In the genomic region with DNA sequence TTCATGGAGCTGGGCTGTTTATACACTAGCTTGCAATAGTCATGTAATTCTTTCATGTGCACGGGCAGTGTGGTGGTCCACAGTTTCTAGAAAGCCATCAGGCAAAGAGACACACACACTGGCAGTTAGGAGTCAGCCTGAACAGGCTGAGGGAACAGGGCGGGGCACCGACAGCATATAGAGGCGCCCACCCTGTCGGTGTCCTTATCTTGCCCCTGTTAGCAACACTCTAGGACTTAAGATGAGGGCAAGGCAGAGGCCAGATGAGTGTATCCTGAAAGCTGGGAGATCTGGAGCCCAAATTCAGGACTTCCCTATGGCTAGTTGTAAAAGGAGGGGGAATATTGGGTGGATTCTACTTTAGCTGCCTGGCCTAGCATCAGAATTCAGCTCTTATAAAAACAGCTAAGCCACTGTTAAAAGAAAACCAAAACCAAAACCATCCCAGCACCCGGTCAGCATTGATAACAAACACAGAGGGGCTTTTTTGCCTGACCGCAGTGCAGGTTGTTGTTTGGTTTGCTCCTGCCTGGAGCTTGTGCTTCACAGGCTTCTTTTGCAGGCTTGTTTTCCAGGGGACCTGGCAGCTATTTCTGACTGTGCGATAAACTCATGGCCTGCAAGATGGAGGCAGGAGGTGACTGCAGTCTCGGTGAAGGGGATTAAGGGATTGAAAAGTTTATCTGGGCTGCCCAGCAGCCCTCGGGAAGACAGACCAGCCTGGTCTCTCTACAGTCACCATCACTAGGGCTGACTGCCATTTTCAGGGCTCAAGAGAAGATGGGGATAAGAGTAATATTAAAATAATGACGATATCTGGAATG, we compare ENCODE assay signal across 9 cellular contexts.
A peak's percentile ranks its signal among the peaks of the same experiment; 100 is the strongest.
DNase-seq lines count a peak whose midpoint lies in the region; ATAC-seq, FAIRE-seq and TF ChIP-seq lines count a peak whose summit lies in the region.
"Had no signal": no experiment of that assay in that cellular context is flagged by ENCODE, and none has a peak within 500 bp of the region (broad histone marks: within the 10 kb centered on the region; RNA-seq: fewer than 3 reads in every experiment).

No MANE protein-coding gene starts in this region.

- DNase-seq in GM12864 (ENCODE audit: low read depth) (peak; percentile 15), GM12878 (ENCODE audit: low read depth, low spot score) (peak; percentile 36), SW 1271 (lab: John Stamatoyannopoulos, UW) (no peak), foreskin melanocyte (no peak)
- no peak for DNase-seq in stimulated activated CD4-positive, alpha-beta T cell treated with anti-CD3 and anti-CD28 coated beads, Interleukin-4, amount 100 ng/mL, for 24 hours
- DNase-seq: DMS79 treated with DMSO at 0.1 percent for 48 hours had no signal

- peak; percentile 93 for FAIRE-seq in GM12878 (lab: Jason Lieb, UNC)

- peak overlapping the region; percentile 56 for H3K27ac ChIP-seq in GM12878 (ENCODE audit: control insufficient read depth, insufficient read depth)

- TF ChIP-seq CTCF in GM12864 (IDR thresholded peaks at IDR 0.05; ENCODE audit: low read depth, low read length, missing control alignments) (no peak), GM12878 (IDR thresholded peaks at IDR 0.05 in 2 of 3, conservative IDR thresholded peaks at IDR 0.05 in 1 of 3; ENCODE audit: control insufficient read depth in 2 of 3, extremely low read depth in 1 of 3, insufficient read depth in 1 of 3, low read depth in 3 of 3, low read length in 3 of 3) (no peak)

- H3K36me3 ChIP-seq in GM12878 (ENCODE audit: control insufficient read depth in 2 of 2, insufficient read depth in 2 of 2, low read length in 1 of 2): no peaks in the 10 kb centered on the region

- POLR2A ChIA-PET in GM12878 (lab: Charles Lee): interaction anchor here (1.4 kb wide), 1 partner anchor 53 kb away, joined by 5 read pairs; no protein-coding TSS in a partner anchor

- TF ChIP-seq RAD21 in GM12878 (IDR thresholded peaks at IDR 0.05; ENCODE audit: insufficient read depth, low read depth, low read length): no peak

- H3K4me3 ChIP-seq in GM12864 (ENCODE audit: low read depth, low read length): no peak overlapping the region
- H3K4me3 ChIP-seq in GM12878: no peak overlapping the region

- no peak for TF ChIP-seq POLR2A in GM12878 (IDR thresholded peaks at IDR 0.05; ENCODE audit: low read depth, low read length)

- RAD21 ChIA-PET in GM12878 (lab: Charles Lee; ENCODE audit: unreplicated experiment): interaction anchor here (0.8 to 3.0 kb wide), 9 partner anchors 47 to 414 kb away, joined by 3 to 20 read pairs (median 3); no protein-coding TSS in a partner anchor

- no TSS peak for BruUV-seq in GM12878 (replicated peaks; lab: Mats Ljungman, UMichigan)

- H3K27me3 ChIP-seq in GM12878 (replicated peaks in 1 of 2; ENCODE audit: control insufficient read depth in 2 of 2, insufficient read depth in 2 of 2, low read length in 1 of 2): no peaks in the 10 kb centered on the region

- CTCF ChIA-PET in GM12878 (lab: Yijun Ruan, JAX): interaction anchor here (0.5 to 1.7 kb wide), 9 partner anchors 9 to 1060 kb away, joined by 3 to 6 read pairs (median 3); no protein-coding TSS in a partner anchor

- ATAC-seq in GM19438 (IDR thresholded peaks at IDR 0.05; ENCODE audit: low read depth, unreplicated experiment): peak; percentile 69
- ATAC-seq in HG03280 (IDR thresholded peaks at IDR 0.05; ENCODE audit: unreplicated experiment): peak; percentile 73
- ATAC-seq in GM12878: peak; percentile 88
- ATAC-seq in HG03097 (IDR thresholded peaks at IDR 0.05; ENCODE audit: low FRiP score, unreplicated experiment): no peak

- TF ChIP-seq EP300 in GM12878 (IDR thresholded peaks at IDR 0.05; ENCODE audit: borderline replicate concordance in 1 of 2, control insufficient read depth in 1 of 2, low read depth in 2 of 2, low read length in 2 of 2): no peak

- SMC1A ChIA-PET in GM12878 (lab: Charles Lee; ENCODE audit: uncharacterized antibody, unreplicated experiment): interaction anchor here (0.9 to 1.7 kb wide), 11 partner anchors 8 to 280 kb away, joined by 3 to 4 read pairs (median 3); no protein-coding TSS in a partner anchor

- H4K20me1 ChIP-seq in GM12878 (ENCODE audit: control insufficient read depth, insufficient read depth): no peaks in the 10 kb centered on the region

- intact Hi-C loops in GM12878 (cut with micrococcal nuclease; ENCODE audit: unreplicated experiment): loop anchor here (10.0 kb wide), 1 partner anchor 175 kb away; no protein-coding TSS in a partner anchor

- H3K9me3 ChIP-seq in GM12878 (replicated peaks; ENCODE audit: control insufficient read depth, insufficient read depth, low read length): no peaks in the 10 kb centered on the region; the same call in 1 of the 3 replicates

- 35% methylated on average over 11 of the region's 11 CpGs for WGBS in GM12878 (ENCODE audit: insufficient coverage, insufficient replicate concordance, low lambda C conversion rate, missing lambda C conversion rate)

- peak overlapping the region; percentile 19; the same call in 1 of the 2 replicates for H3K9ac ChIP-seq in GM12878 (ENCODE audit: control insufficient read depth, insufficient read depth, low read length)

- H3K79me2 ChIP-seq in GM12878 (ENCODE audit: control insufficient read depth, insufficient read depth, low read length): no peaks in the 10 kb centered on the region

- peak overlapping the region; percentile 64 for H2AFZ ChIP-seq in GM12878 (ENCODE audit: control insufficient read depth, low read depth, low read length)

- H3K4me2 ChIP-seq in GM12878 (ENCODE audit: control insufficient read depth, insufficient read depth): peak overlapping the region; percentile 26

- peaks cover 16% of the 10 kb centered on the region for H3K4me1 ChIP-seq in GM12878 (ENCODE audit: control insufficient read depth, insufficient read depth, low read length)

- in situ Hi-C loops in GM12878 (cut with MboI): no loop called here

TF ChIP-seq in GM12878, 131 proteins besides CTCF, POLR2A, EP300 and RAD21 (continues in another document):
- TF ChIP-seq BCL11A (IDR thresholded peaks at IDR 0.05; ENCODE audit: low read depth, low read length) (no peak), POLR2AphosphoS2 (IDR thresholded peaks at IDR 0.05; ENCODE audit: low read depth, low read length) (no peak), NKRF (conservative IDR thresholded peaks at IDR 0.05) (no peak), IKZF2 (IDR thresholded peaks at IDR 0.05) (peak; percentile 23 to 41; a peak in 2 of 4 replicates), TARDBP (IDR thresholded peaks at IDR 0.05; ENCODE audit: borderline replicate concordance) (no peak), DPF2 (IDR thresholded peaks at IDR 0.05) (no peak), JUND (IDR thresholded peaks at IDR 0.05; ENCODE audit: low read depth, low read length) (no peak), STAT3 (IDR thresholded peaks at IDR 0.05; ENCODE audit: low read depth, low read length) (no peak), CBFB (IDR thresholded peaks at IDR 0.05; ENCODE audit: low read depth) (no peak), RUNX3 (IDR thresholded peaks at IDR 0.05; ENCODE audit: low read length) (peak; percentile 87), KAT2A (conservative IDR thresholded peaks at IDR 0.05; ENCODE audit: control insufficient read depth, low read depth, low read length) (no peak), CREB1 (IDR thresholded peaks at IDR 0.05; ENCODE audit: low read depth) (no peak), ZZZ3 (IDR thresholded peaks at IDR 0.05; ENCODE audit: control insufficient read depth, insufficient read length, low read depth) (no peak), RELA (IDR thresholded peaks at IDR 0.05; ENCODE audit: borderline replicate concordance, partially characterized antibody) (no peak), ELK1 (IDR thresholded peaks at IDR 0.05; ENCODE audit: low read depth, low read length) (no peak)

Comparison
In these comparisons a context has a peak if more than half of its experiments do, and no peak if none do; other contexts are left out.
1. DNase-seq: peak in GM12864 (single experiment) and GM12878 (single experiment); none in SW 1271 (0 of 2), foreskin melanocyte (single experiment) and stimulated activated CD4-positive, alpha-beta T cell treated with anti-CD3 and anti-CD28 coated beads, Interleukin-4, amount 100 ng/mL, for 24 hours (single experiment).